ENCODE assay signal across 23 cellular contexts in the genomic region with DNA sequence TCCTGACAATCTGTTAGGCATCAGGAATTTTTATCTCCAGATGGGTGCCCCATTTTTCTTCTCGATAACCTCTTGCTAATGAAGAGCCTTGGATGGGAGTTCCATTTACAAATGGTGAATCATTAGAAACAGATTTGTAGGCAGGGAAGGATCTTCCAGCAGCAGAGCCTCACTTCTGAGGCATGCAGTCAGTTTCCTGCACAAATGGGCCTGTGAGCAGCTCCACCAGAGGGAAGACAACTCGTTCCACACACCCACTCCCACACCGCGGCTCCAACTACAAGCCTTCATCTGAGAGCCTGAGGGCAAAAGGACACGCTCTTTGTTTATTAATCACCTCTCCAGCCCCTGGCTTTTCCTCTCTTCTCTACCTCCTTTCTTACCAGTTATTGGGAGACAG.
A peak's percentile ranks its signal among the peaks of the same experiment; 100 is the strongest.
DNase-seq lines count a peak whose midpoint lies in the region; FAIRE-seq and TF ChIP-seq lines count a peak whose summit lies in the region.
"Had no signal": no experiment of that assay in that cellular context is flagged by ENCODE, and none has a peak within 500 bp of the region (broad histone marks: within the 10 kb centered on the region; RNA-seq: fewer than 3 reads in every experiment).

No MANE protein-coding gene starts in this region.

- in situ Hi-C loops in mammary epithelial cell (cut with MboI; ENCODE audit: low sequenced_read_pairs in 2 of 2): no loop called here

- TF ChIP-seq POLR2A in breast epithelium (IDR thresholded peaks at IDR 0.05): no peak
- TF ChIP-seq POLR2A in uterus (IDR thresholded peaks at IDR 0.05): no peak

- BruUV-seq in mammary epithelial cell (replicated peaks; lab: Mats Ljungman, UMichigan): no TSS peak

- 20% methylated on average over 5 of the region's 5 CpGs for WGBS in mammary epithelial cell (ENCODE audit: low coverage, missing lambda C conversion rate)

- H2AFZ ChIP-seq in mammary epithelial cell (ENCODE audit: low read depth, low read length) (peak overlapping the region; percentile 25), astrocyte (ENCODE audit: low read depth, low read length) (peak overlapping the region; percentile 20)

- dilution Hi-C loops in mammary epithelial cell (cut with HindIII; ENCODE audit: low sequenced_read_pairs): no loop called here

- no peak overlapping the region for H3K27ac ChIP-seq in mammary epithelial cell (ENCODE audit: insufficient read depth, low read depth, low read length)
- no peak overlapping the region for H3K27ac ChIP-seq in breast epithelium
- no peak overlapping the region for H3K27ac ChIP-seq in astrocyte (ENCODE audit: low read depth, low read length)
- H3K27ac ChIP-seq in uterus: peak overlapping the region; percentile 57 to 62
- H3K27ac ChIP-seq: adrenal gland, psoas muscle had no signal

- H3K4me2 ChIP-seq in mammary epithelial cell (ENCODE audit: insufficient read depth, low read depth, low read length) (peak overlapping the region; percentile 27), astrocyte (ENCODE audit: low read length) (peak overlapping the region; percentile 6)

- peaks cover 8% of the 10 kb centered on the region for H3K4me1 Mint-ChIP-seq in astrocyte (ENCODE audit: low read depth, unreplicated experiment)
- no peaks in the 10 kb centered on the region for H3K4me1 Mint-ChIP-seq in activated T-cell treated with anti-CD3 and anti-CD28 coated beads, Interleukin-2, amount 50 U/mL, for 24 hours (ENCODE audit: low read depth)
- H3K4me1 Mint-ChIP-seq: CD4-positive, alpha-beta memory T cell had no signal

- H3K36me3 Mint-ChIP-seq in astrocyte (ENCODE audit: low read depth, unreplicated experiment): no peaks in the 10 kb centered on the region
- H3K36me3 Mint-ChIP-seq in activated T-cell treated with anti-CD3 and anti-CD28 coated beads, Interleukin-2, amount 50 U/mL, for 24 hours (ENCODE audit: low read depth): no peaks in the 10 kb centered on the region
- H3K36me3 Mint-ChIP-seq: CD4-positive, alpha-beta memory T cell had no signal

- no peak for TF ChIP-seq CTCF in mammary epithelial cell (conservative IDR thresholded peaks at IDR 0.05 in 1 of 2, IDR thresholded peaks at IDR 0.05 in 1 of 2; ENCODE audit: extremely low read depth in 1 of 2, insufficient read depth in 1 of 2, low read depth in 1 of 2, low read length in 2 of 2)
- TF ChIP-seq CTCF in breast epithelium (IDR thresholded peaks at IDR 0.05): no peak
- TF ChIP-seq CTCF in astrocyte (IDR thresholded peaks at IDR 0.05; ENCODE audit: insufficient read depth, low read depth, low read length): no peak
- TF ChIP-seq CTCF in fibroblast of villous mesenchyme (IDR thresholded peaks at IDR 0.05; ENCODE audit: insufficient read depth, low read depth, low read length): no peak
- TF ChIP-seq CTCF in uterus (IDR thresholded peaks at IDR 0.05): no peak

- CTCF ChIA-PET in mammary epithelial cell (lab: Charles Lee; ENCODE audit: low non-redundant PET): no interaction called here

- H3K27me3 ChIP-seq in mammary epithelial cell (ENCODE audit: insufficient read depth, low read length) (no peaks in the 10 kb centered on the region), breast epithelium (no peaks in the 10 kb centered on the region), astrocyte (ENCODE audit: insufficient read depth, low read length) (no peaks in the 10 kb centered on the region), uterus (no peaks in the 10 kb centered on the region)
- H3K27me3 ChIP-seq: adrenal gland had no signal

- H3K9me3 ChIP-seq in mammary epithelial cell (replicated peaks; ENCODE audit: insufficient read depth, low read length) (no peaks in the 10 kb centered on the region), breast epithelium (no peaks in the 10 kb centered on the region), astrocyte (ENCODE audit: insufficient read depth, low read depth, low read length) (no peaks in the 10 kb centered on the region), uterus (no peaks in the 10 kb centered on the region)
- H3K9me3 ChIP-seq: adrenal gland, psoas muscle had no signal

- H3K79me2 ChIP-seq in mammary epithelial cell (ENCODE audit: insufficient read depth, low read length): no peaks in the 10 kb centered on the region
- H3K79me2 ChIP-seq in astrocyte (ENCODE audit: insufficient read depth, low read length): no peaks in the 10 kb centered on the region

- H3K27ac Mint-ChIP-seq in astrocyte (ENCODE audit: unreplicated experiment): no peak overlapping the region
- no peak overlapping the region for H3K27ac Mint-ChIP-seq in activated T-cell treated with anti-CD3 and anti-CD28 coated beads, Interleukin-2, amount 50 U/mL, for 24 hours
- H3K27ac Mint-ChIP-seq: CD4-positive, alpha-beta memory T cell had no signal

- FAIRE-seq in astrocyte (lab: Jason Lieb, UNC): no peak
- FAIRE-seq: frontal cortex, GM18507, urothelium cell line had no signal

- H3K4me1 ChIP-seq in mammary epithelial cell (ENCODE audit: insufficient read depth, low read length): peaks cover 10% of the 10 kb centered on the region
- no peaks in the 10 kb centered on the region for H3K4me1 ChIP-seq in breast epithelium
- peaks cover 10% of the 10 kb centered on the region for H3K4me1 ChIP-seq in astrocyte (ENCODE audit: insufficient read depth, low read length)
- no peaks in the 10 kb centered on the region for H3K4me1 ChIP-seq in uterus
- H3K4me1 ChIP-seq: adrenal gland, psoas muscle had no signal

- H3K27me3 Mint-ChIP-seq in astrocyte (ENCODE audit: low read depth, unreplicated experiment): peaks cover 2% of the 10 kb centered on the region
- no peaks in the 10 kb centered on the region for H3K27me3 Mint-ChIP-seq in activated T-cell treated with anti-CD3 and anti-CD28 coated beads, Interleukin-2, amount 50 U/mL, for 24 hours
- H3K27me3 Mint-ChIP-seq: CD4-positive, alpha-beta memory T cell had no signal

- H4K20me1 ChIP-seq in mammary epithelial cell (ENCODE audit: insufficient read depth, low read length) (no peaks in the 10 kb centered on the region), astrocyte (ENCODE audit: insufficient read depth, low read length) (no peaks in the 10 kb centered on the region)

- H3K36me3 ChIP-seq in mammary epithelial cell (ENCODE audit: insufficient read depth, low read length): no peaks in the 10 kb centered on the region
- no peaks in the 10 kb centered on the region for H3K36me3 ChIP-seq in breast epithelium
- no peaks in the 10 kb centered on the region for H3K36me3 ChIP-seq in astrocyte (ENCODE audit: insufficient read depth, low read length)
- H3K36me3 ChIP-seq in uterus: no peaks in the 10 kb centered on the region
- H3K36me3 ChIP-seq: adrenal gland had no signal

- H3K4me3 ChIP-seq in mammary epithelial cell (replicated peaks in 1 of 3; ENCODE audit: insufficient read depth in 1 of 3, low read depth in 2 of 3, low read length in 3 of 3) (no peak overlapping the region), breast epithelium (no peak overlapping the region), astrocyte (ENCODE audit: insufficient read depth, low read depth, low read length) (no peak overlapping the region), fibroblast of villous mesenchyme (ENCODE audit: low read depth, low read length) (no peak overlapping the region), uterus (no peak overlapping the region)
- H3K4me3 ChIP-seq: adrenal gland, psoas muscle had no signal

- H3K9ac ChIP-seq in mammary epithelial cell (ENCODE audit: insufficient read depth, low read length) (no peak overlapping the region), astrocyte (ENCODE audit: low read length) (no peak overlapping the region)

- intact Hi-C loops in mammary epithelial cell (cut with micrococcal nuclease) (no loop called here), breast epithelium (cut with DNase I; ENCODE audit: low total_unique reads) (no loop called here), uterus (cut with DNase I; ENCODE audit: low total_unique reads) (no loop called here)

- DNase-seq in mammary epithelial cell: peak; percentile 29
- DNase-seq in breast epithelium (ENCODE audit: low spot score in 2 of 2): no peak
- DNase-seq in astrocyte (ENCODE audit: low read depth): peak; percentile 84
- peak; percentile 18 for DNase-seq in fibroblast of villous mesenchyme (ENCODE audit: low read depth)
- DNase-seq in uterus: peak; percentile 55 to 58
- no peak for DNase-seq in activated CD8-positive, alpha-beta memory T cell treated with anti-CD3 and anti-CD28 coated beads, Interleukin-2, amount 50 U/mL, for 4 hours
- DNase-seq in ureter (ENCODE audit: low spot score): no peak
- no peak for DNase-seq in activated T-cell treated with anti-CD3 and anti-CD28 coated beads, Interleukin-2, amount 50 U/mL, for 24 hours
- DNase-seq: 8988T; activated CD4-positive, alpha-beta T cell treated with anti-CD3 and anti-CD28 coated beads for 48 hours; activated effector memory CD4-positive, alpha-beta T cell treated with Interleukin-2 at 50 U/mL for 16 hours; adrenal gland; CD4-positive, alpha-beta memory T cell; cerebellar nuclear complex; Kasumi-1; NCI-H1092 treated with DMSO at 0.1 percent for 48 hours; NCI-H2107; NCI-H526; psoas muscle; SHP77 had no signal

- no peaks in the 10 kb centered on the region for H3K9me3 Mint-ChIP-seq in astrocyte (ENCODE audit: unreplicated experiment)
- peaks cover 2% of the 10 kb centered on the region for H3K9me3 Mint-ChIP-seq in activated T-cell treated with anti-CD3 and anti-CD28 coated beads, Interleukin-2, amount 50 U/mL, for 24 hours

- no peak overlapping the region for H3K4me3 Mint-ChIP-seq in astrocyte (ENCODE audit: unreplicated experiment)
- no peak overlapping the region for H3K4me3 Mint-ChIP-seq in activated T-cell treated with anti-CD3 and anti-CD28 coated beads, Interleukin-2, amount 50 U/mL, for 24 hours
- H3K4me3 Mint-ChIP-seq: CD4-positive, alpha-beta memory T cell had no signal

Comparison
In these comparisons a context has a peak if more than half of its experiments do, and no peak if none do; other contexts are left out.
1. DNase-seq: peak in mammary epithelial cell (single experiment), astrocyte (single experiment), fibroblast of villous mesenchyme (single experiment) and uterus (2 of 2); none in breast epithelium (0 of 2), activated CD8-positive, alpha-beta memory T cell treated with anti-CD3 and anti-CD28 coated beads, Interleukin-2, amount 50 U/mL, for 4 hours (single experiment), ureter (single experiment) and activated T-cell treated with anti-CD3 and anti-CD28 coated beads, Interleukin-2, amount 50 U/mL, for 24 hours (single experiment).
2. H3K27ac ChIP-seq: peak in uterus (2 of 2); none in mammary epithelial cell (single experiment), breast epithelium (0 of 2) and astrocyte (single experiment).